ENCODE assay signal across 30 cellular contexts in genomic region chr9:129644365-129644764, GRCh38. TPM values are rescaled to one million over a fixed set of nuclear protein-coding genes. Genes with fewer than 3 reads are reported as not detected.
"Had no signal": no experiment of that assay in that cellular context is flagged by ENCODE, and none has a peak within 500 bp of the region (broad histone marks: within the 10 kb centered on the region; RNA-seq: fewer than 3 reads in every experiment).

No MANE protein-coding gene starts in this region.

- H3K27ac ChIP-seq: brain microvascular endothelial cell, KMS-11, Peyer's patch had no signal

- H3K27me3 ChIP-seq: brain microvascular endothelial cell, Peyer's patch had no signal

- H3K4me2 ChIP-seq: KMS-11 had no signal

- ATAC-seq: activated T-helper 17 cell treated with anti-CD3 and anti-CD28 coated beads, Interleukin-2, amount 50 U/mL, for 72 hours; T-cell had no signal

- H3K4me3 ChIP-seq: Peyer's patch had no signal

- DNase-seq: activated B cell treated with CpG ODN at 0.5 μM for 24 hours; activated CD4-positive, alpha-beta T cell treated with anti-CD3 and anti-CD28 coated beads for 1 hour; activated CD4-positive, alpha-beta T cell treated with anti-CD3 and anti-CD28 coated beads, Interleukin-2, amount 10 ng/mL, durations not matched to agents 24 days and 14 days; activated CD4-positive, alpha-beta T cell treated with anti-CD3 and anti-CD28 coated beads, Interleukin-2, amount 50 U/mL, for 48 hours; activated CD8-positive, alpha-beta memory T cell treated with anti-CD3 and anti-CD28 coated beads for 24 hours; activated gamma-delta T cell; activated naive CD4-positive, alpha-beta T cell treated with anti-CD3 and anti-CD28 coated beads, Interleukin-2, amount 10 ng/mL, durations not matched to agents 7 days and 5 days; activated naive CD8-positive, alpha-beta T cell treated with anti-CD3 and anti-CD28 coated beads for 36 hours; activated T-cell treated with anti-CD3 and anti-CD28 coated beads for 4 hours; activated T-cell treated with anti-CD3 and anti-CD28 coated beads, Interleukin-2, amount 50 U/mL, for 48 hours; brain microvascular endothelial cell; caudate nucleus; NCI-H1092; NCI-H1417; NCI-H1930; NCI-H2107; NCI-H2171 treated with DMSO at 0.1 percent for 48 hours; NCI-H345; NCI-H510A treated with DMSO at 0.1 percent for 48 hours; NCI-H69; NK-92 treated with Interleukin-12 subunit alpha and Interleukin-12 subunit beta, amount 100 ng/mL, for 24 hours; Peyer's patch; SHP77 treated with DMSO at 0.1 percent for 48 hours; T-cell; T-helper 2 cell; T1000 had no signal

- H3K9me3 ChIP-seq: Peyer's patch had no signal

- H3K9ac ChIP-seq: KMS-11 had no signal

RNA-seq across cellular contexts. Expression of gene PRRX2, which starts 21.1 kb away (rescaled TPM):
- total RNA-seq: activated B cell treated with CpG ODN at 0.5 μM for 24 hours, MCF 10A had no signal
- polyA plus RNA-seq: IgD-negative memory B cell had no signal

RNA-seq across cellular contexts. Expression of gene C9orf50, which starts 23.5 kb away (rescaled TPM):
- total RNA-seq: activated B cell treated with CpG ODN at 0.5 μM for 24 hours; activated CD4-positive, alpha-beta T cell treated with anti-CD3 and anti-CD28 coated beads, Interleukin-2, amount 10 ng/mL, durations not matched to agents 24 days and 14 days; activated naive CD8-positive, alpha-beta T cell treated with anti-CD3 and anti-CD28 coated beads for 36 hours; activated T-helper 17 cell treated with anti-CD3 and anti-CD28 coated beads, Interleukin-2, amount 50 U/mL, for 72 hours; MCF 10A; Peyer's patch; T-cell had no signal
- polyA plus RNA-seq: IgD-negative memory B cell had no signal
